In the genomic region with DNA sequence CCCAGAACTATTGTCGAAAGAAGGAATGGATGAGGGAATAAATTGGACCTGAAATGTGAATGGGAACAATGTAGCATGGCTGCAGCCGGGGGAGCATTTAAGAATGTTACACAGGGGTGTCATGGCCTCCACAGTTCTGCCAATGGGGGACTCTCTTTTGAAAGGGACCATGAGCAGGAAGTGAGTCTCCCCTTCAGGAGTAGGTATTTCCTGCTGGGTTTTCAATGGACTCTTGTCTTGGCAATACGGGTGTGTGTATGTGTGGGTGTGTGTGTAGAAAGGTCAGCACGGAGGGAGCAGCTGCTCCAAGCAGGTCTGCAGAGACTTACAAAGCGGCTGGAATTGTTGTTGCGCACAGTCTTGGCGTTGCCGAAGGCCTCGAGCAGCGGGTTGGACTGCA, we compare ENCODE assay signal across 1 cellular context.
TF ChIP-seq lines count a peak whose summit lies in the region.

No MANE protein-coding gene starts in this region.

TF ChIP-seq in K562, 482 proteins besides CTCF, POLR2A, EP300 and RAD21 (continued from another document):
- peak in 1 of 2 experiments; percentile 90; a peak in 2 of 4 replicates for TF ChIP-seq BCLAF1 (IDR thresholded peaks at IDR 0.05; ENCODE audit: borderline replicate concordance in 1 of 2, control insufficient read depth in 1 of 2, low read depth in 2 of 2, low read length in 1 of 2)
- TF ChIP-seq USF1 (CRISPR knock-in tag; IDR thresholded peaks at IDR 0.05): no peak
- no peak for TF ChIP-seq USF2 (CRISPR knock-in tag; IDR thresholded peaks at IDR 0.05)
- peak; percentile 57 for TF ChIP-seq ASH1L (IDR thresholded peaks at IDR 0.05; ENCODE audit: borderline replicate concordance, low read depth, partially characterized antibody)
- no peak for TF ChIP-seq FOS (IDR thresholded peaks at IDR 0.05; ENCODE audit: extremely low read depth, insufficient read length)
- TF ChIP-seq ZNF140 (CRISPR knock-in tag; IDR thresholded peaks at IDR 0.05): no peak
- 0 out of 2 replicates have a peak, but pooled peaks have one; percentile 35 for TF ChIP-seq NR2C1 (IDR thresholded peaks at IDR 0.05)
- TF ChIP-seq NR2C1 (tag; IDR thresholded peaks at IDR 0.05): peak; percentile 70
- TF ChIP-seq POU5F1 (IDR thresholded peaks at IDR 0.05; ENCODE audit: borderline replicate concordance, low read depth, low read length, partially characterized antibody): peak; percentile 5
- TF ChIP-seq ZNF551 (CRISPR knock-in tag; IDR thresholded peaks at IDR 0.05): no peak
- TF ChIP-seq ZNF253 (CRISPR knock-in tag; conservative IDR thresholded peaks at IDR 0.05): no peak
- no peak for TF ChIP-seq HMG20B (CRISPR knock-in tag; IDR thresholded peaks at IDR 0.05)
- no peak for TF ChIP-seq SMAD4 (CRISPR knock-in tag; conservative IDR thresholded peaks at IDR 0.05)
- no peak for TF ChIP-seq ZNF77 (CRISPR knock-in tag; IDR thresholded peaks at IDR 0.05)
- no peak for TF ChIP-seq ZBTB17 (CRISPR knock-in tag; IDR thresholded peaks at IDR 0.05)
- TF ChIP-seq, protein P1, sequence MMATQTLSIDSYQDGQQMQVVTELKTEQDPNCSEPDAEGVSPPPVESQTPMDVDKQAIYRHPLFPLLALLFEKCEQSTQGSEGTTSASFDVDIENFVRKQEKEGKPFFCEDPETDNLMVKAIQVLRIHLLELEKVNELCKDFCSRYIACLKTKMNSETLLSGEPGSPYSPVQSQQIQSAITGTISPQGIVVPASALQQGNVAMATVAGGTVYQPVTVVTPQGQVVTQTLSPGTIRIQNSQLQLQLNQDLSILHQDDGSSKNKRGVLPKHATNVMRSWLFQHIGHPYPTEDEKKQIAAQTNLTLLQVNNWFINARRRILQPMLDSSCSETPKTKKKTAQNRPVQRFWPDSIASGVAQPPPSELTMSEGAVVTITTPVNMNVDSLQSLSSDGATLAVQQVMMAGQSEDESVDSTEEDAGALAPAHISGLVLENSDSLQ (IDR thresholded peaks at IDR 0.05): 0 out of 2 replicates have a peak, but pooled peaks have one; percentile 11
- TF ChIP-seq HOMEZ (CRISPR knock-in tag; IDR thresholded peaks at IDR 0.05): no peak
- TF ChIP-seq, protein P2, sequence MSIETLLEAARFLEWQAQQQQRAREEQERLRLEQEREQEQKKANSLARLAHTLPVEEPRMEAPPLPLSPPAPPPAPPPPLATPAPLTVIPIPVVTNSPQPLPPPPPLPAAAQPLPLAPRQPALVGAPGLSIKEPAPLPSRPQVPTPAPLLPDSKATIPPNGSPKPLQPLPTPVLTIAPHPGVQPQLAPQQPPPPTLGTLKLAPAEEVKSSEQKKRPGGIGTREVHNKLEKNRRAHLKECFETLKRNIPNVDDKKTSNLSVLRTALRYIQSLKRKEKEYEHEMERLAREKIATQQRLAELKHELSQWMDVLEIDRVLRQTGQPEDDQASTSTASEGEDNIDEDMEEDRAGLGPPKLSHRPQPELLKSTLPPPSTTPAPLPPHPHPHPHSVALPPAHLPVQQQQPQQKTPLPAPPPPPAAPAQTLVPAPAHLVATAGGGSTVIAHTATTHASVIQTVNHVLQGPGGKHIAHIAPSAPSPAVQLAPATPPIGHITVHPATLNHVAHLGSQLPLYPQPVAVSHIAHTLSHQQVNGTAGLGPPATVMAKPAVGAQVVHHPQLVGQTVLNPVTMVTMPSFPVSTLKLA (conservative IDR thresholded peaks at IDR 0.05): peak in 1 of 2 experiments; percentile 44; a peak in 2 of 4 replicates
- TF ChIP-seq IRF9 (tag; IDR thresholded peaks at IDR 0.05): no peak
- TF ChIP-seq ZNF445 (CRISPR knock-in tag; IDR thresholded peaks at IDR 0.05; ENCODE audit: low read depth): no peak
- TF ChIP-seq ZNF133 (CRISPR knock-in tag; IDR thresholded peaks at IDR 0.05): no peak
- peak in 1 of 2 experiments; percentile 72; a peak in 1 of 4 replicates for TF ChIP-seq KDM4B (IDR thresholded peaks at IDR 0.05; ENCODE audit: borderline replicate concordance in 2 of 2, low read depth in 1 of 2)
- TF ChIP-seq, protein P3, sequence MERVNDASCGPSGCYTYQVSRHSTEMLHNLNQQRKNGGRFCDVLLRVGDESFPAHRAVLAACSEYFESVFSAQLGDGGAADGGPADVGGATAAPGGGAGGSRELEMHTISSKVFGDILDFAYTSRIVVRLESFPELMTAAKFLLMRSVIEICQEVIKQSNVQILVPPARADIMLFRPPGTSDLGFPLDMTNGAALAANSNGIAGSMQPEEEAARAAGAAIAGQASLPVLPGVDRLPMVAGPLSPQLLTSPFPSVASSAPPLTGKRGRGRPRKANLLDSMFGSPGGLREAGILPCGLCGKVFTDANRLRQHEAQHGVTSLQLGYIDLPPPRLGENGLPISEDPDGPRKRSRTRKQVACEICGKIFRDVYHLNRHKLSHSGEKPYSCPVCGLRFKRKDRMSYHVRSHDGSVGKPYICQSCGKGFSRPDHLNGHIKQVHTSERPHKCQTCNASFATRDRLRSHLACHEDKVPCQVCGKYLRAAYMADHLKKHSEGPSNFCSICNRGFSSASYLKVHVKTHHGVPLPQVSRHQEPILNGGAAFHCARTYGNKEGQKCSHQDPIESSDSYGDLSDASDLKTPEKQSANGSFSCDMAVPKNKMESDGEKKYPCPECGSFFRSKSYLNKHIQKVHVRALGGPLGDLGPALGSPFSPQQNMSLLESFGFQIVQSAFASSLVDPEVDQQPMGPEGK (CRISPR knock-in tag; IDR thresholded peaks at IDR 0.05; ENCODE audit: borderline replicate concordance): no peak
- 0 out of 4 replicates have a peak, but pooled peaks of 1 of the 2 experiments have one; percentile 14 for TF ChIP-seq FOXK2 (conservative IDR thresholded peaks at IDR 0.05 in 1 of 2, IDR thresholded peaks at IDR 0.05 in 1 of 2; ENCODE audit: low read depth in 2 of 2)
- TF ChIP-seq ZEB2 (IDR thresholded peaks at IDR 0.05): peak; percentile 56; the same call in 1 of the 2 replicates
- TF ChIP-seq RFX7 (CRISPR knock-in tag; IDR thresholded peaks at IDR 0.05): no peak
- TF ChIP-seq PHB (CRISPR knock-in tag; IDR thresholded peaks at IDR 0.05): no peak
- peak; percentile 31 for TF ChIP-seq TEAD4 (IDR thresholded peaks at IDR 0.05; ENCODE audit: low read length)
- TF ChIP-seq TEAD4 (CRISPR knock-in tag; IDR thresholded peaks at IDR 0.05; ENCODE audit: borderline replicate concordance): no peak
- peak in 1 of 2 experiments; percentile 86; a peak in 2 of 4 replicates for TF ChIP-seq TRIM24 (IDR thresholded peaks at IDR 0.05)
- TF ChIP-seq FOXO4 (CRISPR knock-in tag; IDR thresholded peaks at IDR 0.05): no peak
- peak; percentile 96 for TF ChIP-seq NCOA1 (IDR thresholded peaks at IDR 0.05; ENCODE audit: low read depth)
- TF ChIP-seq ZNF644 (tag; IDR thresholded peaks at IDR 0.05; ENCODE audit: low read depth): no peak
